Comparison of ENCODE assay signal across 10 cellular contexts in the genomic region with DNA sequence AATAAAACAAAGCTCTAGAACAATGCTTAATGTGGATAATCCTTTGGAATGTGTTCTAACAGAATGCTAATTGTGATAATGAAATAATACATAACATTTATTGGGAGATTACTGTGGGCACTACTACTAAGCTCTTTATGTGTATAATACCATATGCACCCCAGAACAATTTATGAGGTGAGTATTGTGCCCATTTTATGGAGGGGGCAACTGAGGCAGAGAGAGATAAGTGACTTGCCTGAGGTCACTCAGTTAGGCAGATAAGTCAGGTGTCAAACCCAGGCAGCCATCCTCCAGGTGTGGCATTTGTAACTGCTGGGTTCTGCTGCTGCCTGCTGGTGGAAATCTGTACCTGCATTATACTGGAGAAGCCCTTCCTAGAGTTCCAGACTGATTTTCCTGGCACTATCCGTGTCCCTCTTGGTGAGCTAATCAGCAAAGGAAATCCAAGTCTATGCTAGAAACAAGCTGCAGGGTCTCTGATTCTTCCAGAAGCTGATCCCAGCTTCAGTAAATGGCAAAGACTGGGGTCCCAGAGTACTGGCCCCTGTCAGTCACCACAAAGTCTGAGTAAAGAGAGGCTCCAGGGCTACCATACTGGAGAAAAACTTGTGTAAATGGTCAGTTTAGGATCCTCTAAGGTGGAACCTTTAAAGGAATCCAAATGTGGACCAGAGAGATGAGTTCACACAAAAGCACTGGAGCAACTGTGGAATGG. TPM values are rescaled to one million over a fixed set of nuclear protein-coding genes. Genes with fewer than 3 reads are reported as not detected.
DNase-seq lines count a peak whose midpoint lies in the region; ATAC-seq and TF ChIP-seq lines count a peak whose summit lies in the region.
"Had no signal": no experiment of that assay in that cellular context is flagged by ENCODE, and none has a peak within 500 bp of the region (broad histone marks: within the 10 kb centered on the region; RNA-seq: fewer than 3 reads in every experiment).

No MANE protein-coding gene starts in this region.

- no peak overlapping the region for H4K5ac ChIP-seq in mesendoderm (ENCODE audit: low read length)

- no CpG with 5 or more reads among the region's 1 CpG for WGBS in mesendoderm (ENCODE audit: extremely low coverage, insufficient coverage, low lambda C conversion rate)

- no peaks in the 10 kb centered on the region for H3K36me3 ChIP-seq in mesendoderm (ENCODE audit: control insufficient read depth, insufficient read depth, low read length)
- H3K36me3 ChIP-seq: BLaER1 had no signal

- no peaks in the 10 kb centered on the region for H3K79me2 ChIP-seq in mesendoderm (ENCODE audit: control insufficient read depth, insufficient read depth, low read length)

- H3K4me3 ChIP-seq in choroid plexus epithelial cell (ENCODE audit: low read depth, low read length) (no peak overlapping the region), mesendoderm (ENCODE audit: low read length) (no peak overlapping the region)
- H3K4me3 ChIP-seq: BLaER1, skin epidermis had no signal

- no peaks in the 10 kb centered on the region for H3K27me3 ChIP-seq in mesendoderm (ENCODE audit: insufficient read depth, low read length, poor library complexity)
- H3K27me3 ChIP-seq: BLaER1 had no signal

- H3K18ac ChIP-seq in mesendoderm (ENCODE audit: low read length), result no peak overlapping the region

- no peak overlapping the region for H3K4me2 ChIP-seq in mesendoderm (ENCODE audit: low read length)
- H3K4me2 ChIP-seq: BLaER1 had no signal

- DNase-seq in NCI-H2227 (lab: John Stamatoyannopoulos, UW; ENCODE audit: unreplicated experiment) (peak; percentile 35), NCI-H2227 treated with DMSO at 0.1 percent for 48 hours (lab: John Stamatoyannopoulos, UW) (no peak), NCI-H2171 (lab: John Stamatoyannopoulos, UW) (peak; percentile 28), choroid plexus epithelial cell (ENCODE audit: low read depth) (peak; percentile 72), mesendoderm (peak; percentile 88), SKM-1 (lab: John Stamatoyannopoulos, UW; ENCODE audit: unreplicated experiment) (no peak), GM19240 (ENCODE audit: insufficient read length, low spot score) (no peak)

- no peak overlapping the region for H3K9ac ChIP-seq in mesendoderm (ENCODE audit: low read length)
- H3K9ac ChIP-seq: BLaER1 had no signal

- no peak overlapping the region for H2AK5ac ChIP-seq in mesendoderm (ENCODE audit: low read length)

- ATAC-seq in HG02763 (IDR thresholded peaks at IDR 0.05; ENCODE audit: unreplicated experiment), result no peak

- H2BK15ac ChIP-seq in mesendoderm (replicated peaks; ENCODE audit: low read depth), result no peak overlapping the region

- H3K4me1 ChIP-seq in mesendoderm (ENCODE audit: control insufficient read depth, low read depth, low read length), result no peaks in the 10 kb centered on the region
- H3K4me1 ChIP-seq: BLaER1 had no signal

- H3K4ac ChIP-seq in mesendoderm (ENCODE audit: low read depth, low read length), result no peak overlapping the region

- no peak overlapping the region for H3K23ac ChIP-seq in mesendoderm (ENCODE audit: low read length)

- no peak overlapping the region for H4K8ac ChIP-seq in mesendoderm (ENCODE audit: low read depth, low read length)

- H3K79me1 ChIP-seq in mesendoderm (ENCODE audit: low read length), result no peaks in the 10 kb centered on the region

- H2BK120ac ChIP-seq in mesendoderm (ENCODE audit: low read depth, low read length), result no peak overlapping the region

- H2BK5ac ChIP-seq in mesendoderm (ENCODE audit: low read length), result no peak overlapping the region

- H3K27ac ChIP-seq in mesendoderm (ENCODE audit: low read depth, low read length), result no peak overlapping the region
- H3K27ac ChIP-seq: BLaER1 had no signal

- H3K56ac ChIP-seq in mesendoderm (ENCODE audit: low read length), result no peak overlapping the region

- peak; percentile 95 for TF ChIP-seq CTCF in choroid plexus epithelial cell (conservative IDR thresholded peaks at IDR 0.05; ENCODE audit: low read depth, low read length)

RNA-seq across cellular contexts. Expression of a gene that starts 22.6 kb away (rescaled TPM):
- 62.3 TPM for polyA plus RNA-seq in mesendoderm (2013, experiment 1 of 2)
- 63.4 TPM for polyA plus RNA-seq in mesendoderm (2013, experiment 2 of 2)

Comparison
In these comparisons a context has a peak if more than half of its experiments do, and no peak if none do; other contexts are left out.
1. DNase-seq: peak in NCI-H2227 (single experiment), NCI-H2171 (single experiment), choroid plexus epithelial cell (single experiment) and mesendoderm (single experiment); none in NCI-H2227 treated with DMSO at 0.1 percent for 48 hours (single experiment), SKM-1 (single experiment) and GM19240 (single experiment).